Comparison of ENCODE assay signal across 8 cellular contexts in genomic region chr1:23799570-23800395, GRCh38. TPM values are rescaled to one million over a fixed set of nuclear protein-coding genes. Genes with fewer than 3 reads are reported as not detected.
DNase-seq lines count a peak whose midpoint lies in the region; ATAC-seq and TF ChIP-seq lines count a peak whose summit lies in the region.

No MANE protein-coding gene starts in this region.

- no peaks in the 10 kb centered on the region for H3K36me3 ChIP-seq in aorta (ENCODE audit: control insufficient read depth in 1 of 2, insufficient read depth in 2 of 2, low read length in 1 of 2)

- H3K4me3 ChIP-seq in AG10803 (ENCODE audit: low read length) = peak overlapping the region; percentile 91
- H3K4me3 ChIP-seq in epithelial cell of proximal tubule (ENCODE audit: low read depth, low read length) = peak overlapping the region; percentile 91
- peak overlapping the region; percentile 60 to 66 for H3K4me3 ChIP-seq in aorta (ENCODE audit: low read length in 2 of 2)

- H3K27me3 ChIP-seq in aorta (ENCODE audit: control insufficient read depth in 1 of 2, insufficient read depth in 2 of 2, low read length in 1 of 2) = no peaks in the 10 kb centered on the region

- TF ChIP-seq CTCF in AG10803 (conservative IDR thresholded peaks at IDR 0.05; ENCODE audit: low read length) (no peak), epithelial cell of proximal tubule (conservative IDR thresholded peaks at IDR 0.05; ENCODE audit: low read depth, low read length) (no peak)

- DNase-seq in AG10803 (ENCODE audit: low read depth) (peak; percentile 37), HT-29 (ENCODE audit: low spot score) (peak; percentile 96), UCSD-AML1 (lab: John Stamatoyannopoulos, UW; ENCODE audit: unreplicated experiment) (peak; percentile 57), epithelial cell of proximal tubule (ENCODE audit: low read depth) (peak; percentile 59), myocyte (ENCODE audit: low read depth) (peak; percentile 62), aorta (peak; percentile 69 to 79)

- H3K27ac ChIP-seq in aorta (ENCODE audit: low read depth in 1 of 2, low read length in 2 of 2) = peak overlapping the region in 1 of 2 donors; percentile 48

- intact Hi-C loops in aorta (cut with DNase I) = loop anchor here in 1 of 2 donors (5.0 kb wide), 1 partner anchor 68 kb away; the partner anchor contains the start of gene FUCA1

- 3 to 4% methylated on average over 44 to 47 of the region's 47 CpGs for whole genome bisulfite sequencing in aorta, 2 donors

- peaks cover 0 to 4% of the 10 kb centered on the region in 2 donors for H3K4me1 ChIP-seq in aorta (ENCODE audit: control insufficient read depth in 1 of 2, insufficient read depth in 2 of 2, low read length in 2 of 2)

- ATAC-seq in GM18907 (IDR thresholded peaks at IDR 0.05; ENCODE audit: unreplicated experiment) (peak; percentile 3), aorta (ENCODE audit: low FRiP score) (peak; percentile 34), GM18861 (IDR thresholded peaks at IDR 0.05; ENCODE audit: unreplicated experiment) (no peak)

- no peaks in the 10 kb centered on the region for H3K9me3 ChIP-seq in aorta (ENCODE audit: control insufficient read depth, low read length)

RNA-seq across cellular contexts. Expression of gene GALE, which starts 0.8 kb away (rescaled TPM):
- 252 and 273 TPM in 2 replicates for total RNA-seq in HT-29 (2014; rRNA removed; shearing (Covaris generic))
- total RNA-seq in epithelial cell of proximal tubule = 126 and 131 TPM in 2 replicates
- 28.4 and 32.0 TPM in 2 replicates for total RNA-seq in myocyte
- 16.7 TPM for polyA plus RNA-seq in myocyte (2012)
- total RNA-seq in aorta = 10 to 100 TPM; 13.6 to 18.5 TPM
- 10 to 100 TPM in 1 of 2 donors, 1 to 10 TPM in 1; 9.9 to 23.2 TPM for polyA plus RNA-seq in aorta

RNA-seq across cellular contexts. Expression of gene LYPLA2, which starts 8.8 kb away (rescaled TPM):
- total RNA-seq in HT-29 (2014; rRNA removed; shearing (Covaris generic)) = 299 and 311 TPM in 2 replicates
- total RNA-seq in epithelial cell of proximal tubule (129 and 160 TPM in 2 replicates), myocyte (52.5 and 58.3 TPM in 2 replicates), aorta (10 to 100 TPM; 30.0 to 31.2 TPM)
- 42.9 TPM for polyA plus RNA-seq in myocyte (2012)
- polyA plus RNA-seq in aorta = 10 to 100 TPM; 17.3 to 32.5 TPM

RNA-seq across cellular contexts. Expression of gene PITHD1, which starts 21.6 kb away (rescaled TPM):
- total RNA-seq in HT-29 (2014; rRNA removed; shearing (Covaris generic)) = 103 TPM in 2 replicates
- total RNA-seq in epithelial cell of proximal tubule (39.0 and 47.0 TPM in 2 replicates), myocyte (51.7 and 53.4 TPM in 2 replicates), aorta (10 to 100 TPM; 34.9 to 39.8 TPM)
- 35.6 TPM for polyA plus RNA-seq in myocyte (2012)
- 10 to 100 TPM; 33.9 to 40.3 TPM for polyA plus RNA-seq in aorta

RNA-seq across cellular contexts. Expression of gene HMGCL, which starts 25.4 kb away (rescaled TPM):
- total RNA-seq in HT-29 (2014; rRNA removed; shearing (Covaris generic)) = 37.4 and 38.2 TPM in 2 replicates
- total RNA-seq in epithelial cell of proximal tubule (22.1 and 38.5 TPM in 2 replicates), myocyte (38.1 and 42.5 TPM in 2 replicates), aorta (10 to 100 TPM; 22.4 to 36.8 TPM)
- 44.8 TPM for polyA plus RNA-seq in myocyte (2012)
- 10 to 100 TPM; 30.9 to 35.2 TPM for polyA plus RNA-seq in aorta

RNA-seq across cellular contexts. Expression of gene ELOA, which starts 56.5 kb away (rescaled TPM):
- total RNA-seq in HT-29 (2014; rRNA removed; shearing (Covaris generic)) = 32.9 and 36.8 TPM in 2 replicates
- total RNA-seq in epithelial cell of proximal tubule = 27.9 and 30.2 TPM in 2 replicates
- 38.7 and 43.2 TPM in 2 replicates for total RNA-seq in myocyte
- polyA plus RNA-seq in myocyte (2012) = 23.6 TPM
- 10 to 100 TPM; 30.3 to 31.0 TPM for total RNA-seq in aorta
- polyA plus RNA-seq in aorta = 10 to 100 TPM; 11.8 to 14.0 TPM

Comparison
In these comparisons a context has a peak if more than half of its experiments do, and no peak if none do; other contexts are left out.
1. DNase-seq: peak in every context shown above with its lines; median percentile 96 in HT-29; 74 in aorta; 62 in myocyte; 59 in epithelial cell of proximal tubule; 57 in UCSD-AML1; 37 in AG10803.